1 cellular context compared by ENCODE assay signal in the genomic region with DNA sequence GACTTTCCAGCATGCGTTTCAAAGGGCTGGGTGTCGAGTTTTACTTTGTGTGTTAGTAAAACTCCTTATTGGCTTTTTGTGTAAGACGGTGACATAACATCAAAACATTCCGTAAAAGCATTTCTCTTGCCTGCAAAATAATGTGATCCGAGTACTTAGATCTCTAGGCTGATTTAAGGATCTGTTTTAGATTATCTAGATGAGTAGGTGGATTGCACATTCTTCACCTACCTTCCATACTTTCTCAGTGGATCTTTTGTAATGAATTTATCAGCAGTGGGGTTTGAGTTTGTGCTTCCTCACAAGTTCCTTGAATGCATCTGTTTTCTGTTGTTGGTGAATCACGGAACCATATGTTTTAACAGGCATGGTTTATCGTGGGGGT.
TF ChIP-seq lines count a peak whose summit lies in the region.

No MANE protein-coding gene starts in this region.

TF ChIP-seq in WTC11, 78 proteins besides CTCF, POLR2A, EP300 and RAD21 (continued from another document):
- TF ChIP-seq, protein P1, sequence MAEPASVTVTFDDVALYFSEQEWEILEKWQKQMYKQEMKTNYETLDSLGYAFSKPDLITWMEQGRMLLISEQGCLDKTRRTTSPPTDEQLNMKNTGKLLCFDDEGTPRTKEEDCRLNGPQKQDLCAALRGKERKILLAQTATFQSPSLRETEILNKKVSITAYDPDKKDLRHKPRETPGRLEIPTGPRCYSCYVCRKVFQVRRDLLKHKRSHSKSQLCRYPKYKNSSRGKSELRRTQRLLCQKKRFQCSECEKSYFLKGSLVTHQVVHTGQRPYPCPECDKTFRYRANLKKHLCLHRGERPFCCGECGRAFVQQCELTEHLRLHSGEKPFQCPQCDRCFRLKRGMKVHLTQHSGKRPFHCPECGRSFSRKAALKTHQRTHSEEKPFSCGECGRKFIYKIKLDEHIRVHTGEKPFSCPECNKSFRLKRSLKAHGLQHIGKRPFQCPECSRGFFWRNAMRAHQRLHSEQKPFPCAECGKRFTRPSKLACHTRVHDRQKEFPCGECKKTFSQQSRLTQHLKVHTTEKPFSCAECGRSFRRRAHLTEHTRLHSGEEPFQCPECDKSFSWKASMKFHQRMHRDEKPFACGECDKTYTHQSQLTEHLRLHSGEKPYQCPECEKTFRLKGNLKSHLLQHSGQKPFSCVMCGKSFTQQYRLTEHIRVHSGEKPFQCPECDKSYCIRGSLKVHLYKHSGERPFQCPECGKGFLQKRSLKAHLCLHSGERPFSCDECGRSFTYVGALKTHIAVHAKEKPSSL (CRISPR knock-in tag; conservative IDR thresholded peaks at IDR 0.05) = no peak
